8 cellular contexts compared by ENCODE assay signal in genomic region chr3:113783463-113783862, GRCh38. TPM values are rescaled to one million over a fixed set of nuclear protein-coding genes. Genes with fewer than 3 reads are reported as not detected.
A peak's percentile ranks its signal among the peaks of the same experiment; 100 is the strongest.
DNase-seq lines count a peak whose midpoint lies in the region; ATAC-seq and TF ChIP-seq lines count a peak whose summit lies in the region.

No MANE protein-coding gene starts in this region.

- no peak overlapping the region for H3K4me3 Mint-ChIP-seq in activated T-helper 2 cell treated with anti-CD3 and anti-CD28 coated beads, Interferon-gamma antibody, Interleukin-2, Interleukin-4, amounts not matched to agents 10 μg/mL and 5 μg/mL and 100 μg/mL, durations not matched to agents 14 hours and 24 hours and 36 hours (ENCODE audit: low read depth)

- H3K9me3 Mint-ChIP-seq in activated T-helper 2 cell treated with anti-CD3 and anti-CD28 coated beads, Interferon-gamma antibody, Interleukin-2, Interleukin-4, amounts not matched to agents 10 μg/mL and 5 μg/mL and 100 μg/mL, durations not matched to agents 14 hours and 24 hours and 36 hours: no peaks in the 10 kb centered on the region

- H3K36me3 Mint-ChIP-seq in activated T-helper 2 cell treated with anti-CD3 and anti-CD28 coated beads, Interferon-gamma antibody, Interleukin-2, Interleukin-4, amounts not matched to agents 10 μg/mL and 5 μg/mL and 100 μg/mL, durations not matched to agents 14 hours and 24 hours and 36 hours (ENCODE audit: low read depth): peaks cover 8% of the 10 kb centered on the region

- no peaks in the 10 kb centered on the region for H3K27me3 Mint-ChIP-seq in activated T-helper 2 cell treated with anti-CD3 and anti-CD28 coated beads, Interferon-gamma antibody, Interleukin-2, Interleukin-4, amounts not matched to agents 10 μg/mL and 5 μg/mL and 100 μg/mL, durations not matched to agents 14 hours and 24 hours and 36 hours (ENCODE audit: low read depth)

- ATAC-seq in GM18517 (IDR thresholded peaks at IDR 0.05; ENCODE audit: unreplicated experiment) (peak; percentile 74), HG03342 (IDR thresholded peaks at IDR 0.05; ENCODE audit: unreplicated experiment) (peak; percentile 88), omental fat pad (ENCODE audit: low FRiP score) (peak; percentile 44), GM19467 (IDR thresholded peaks at IDR 0.05; ENCODE audit: unreplicated experiment) (no peak)
- ATAC-seq in stimulated activated naive CD8-positive, alpha-beta T cell treated with anti-CD3 and anti-CD28 coated beads, Interleukin-15, Interleukin-2, amounts not matched to agents 100 U/mL and 50 U/mL, for 24 hours: no peak

- no peak for TF ChIP-seq CTCF in omental fat pad (IDR thresholded peaks at IDR 0.05)

- peak; percentile 98 for DNase-seq in amniotic epithelial cell (ENCODE audit: low read depth)
- no peak for DNase-seq in omental fat pad (ENCODE audit: low spot score)
- no peak for DNase-seq in activated T-helper 2 cell treated with anti-CD3 and anti-CD28 coated beads, Interferon-gamma antibody, Interleukin-2, Interleukin-4, amounts not matched to agents 10 μg/mL and 5 μg/mL and 100 μg/mL, durations not matched to agents 14 hours and 24 hours and 36 hours (ENCODE audit: low spot score)
- no peak for DNase-seq in stimulated activated naive CD8-positive, alpha-beta T cell treated with anti-CD3 and anti-CD28 coated beads, Interleukin-15, Interleukin-2, amounts not matched to agents 100 U/mL and 50 U/mL, for 24 hours
- DNase-seq in DMS153 treated with DMSO at 0.1 percent for 48 hours (lab: John Stamatoyannopoulos, UW; ENCODE audit: unreplicated experiment): no peak

- peaks cover 5% of the 10 kb centered on the region for H3K4me1 Mint-ChIP-seq in activated T-helper 2 cell treated with anti-CD3 and anti-CD28 coated beads, Interferon-gamma antibody, Interleukin-2, Interleukin-4, amounts not matched to agents 10 μg/mL and 5 μg/mL and 100 μg/mL, durations not matched to agents 14 hours and 24 hours and 36 hours (ENCODE audit: low read depth)

- H3K27ac Mint-ChIP-seq in activated T-helper 2 cell treated with anti-CD3 and anti-CD28 coated beads, Interferon-gamma antibody, Interleukin-2, Interleukin-4, amounts not matched to agents 10 μg/mL and 5 μg/mL and 100 μg/mL, durations not matched to agents 14 hours and 24 hours and 36 hours: no peak overlapping the region

- intact Hi-C loops in activated T-helper 2 cell treated with anti-CD3 and anti-CD28 coated beads, Interferon-gamma antibody, Interleukin-2, Interleukin-4, amounts not matched to agents 10 μg/mL and 5 μg/mL and 100 μg/mL, durations not matched to agents 14 hours and 24 hours and 36 hours (cut with micrococcal nuclease): no loop called here

RNA-seq across cellular contexts. Expression of gene ATP6V1A, which starts 36.6 kb away (rescaled TPM):
- total RNA-seq in omental fat pad: 10 to 100 TPM; 47.0 to 53.4 (median 50.1) TPM
- 35.7 and 38.3 TPM in 2 replicates for total RNA-seq in activated T-helper 2 cell treated with anti-CD3 and anti-CD28 coated beads, Interferon-gamma antibody, Interleukin-2, Interleukin-4, amounts not matched to agents 10 μg/mL and 5 μg/mL and 100 μg/mL, durations not matched to agents 14 hours and 24 hours and 36 hours

RNA-seq across cellular contexts. Expression of gene NAA50, which starts 37.4 kb away (rescaled TPM):
- 100 to 1,000 TPM in 3 of 4 donors, 10 to 100 TPM in 1; 64.9 to 185 (median 171) TPM for total RNA-seq in omental fat pad
- 129 and 134 TPM in 2 replicates for total RNA-seq in activated T-helper 2 cell treated with anti-CD3 and anti-CD28 coated beads, Interferon-gamma antibody, Interleukin-2, Interleukin-4, amounts not matched to agents 10 μg/mL and 5 μg/mL and 100 μg/mL, durations not matched to agents 14 hours and 24 hours and 36 hours

RNA-seq across cellular contexts. Expression of gene GRAMD1C, which starts 55.1 kb away (rescaled TPM):
- total RNA-seq in omental fat pad: 10 to 100 TPM in 1 of 4 donors, 1 to 10 TPM in 3; 1.4 to 10.9 (median 4.9) TPM
- total RNA-seq in activated T-helper 2 cell treated with anti-CD3 and anti-CD28 coated beads, Interferon-gamma antibody, Interleukin-2, Interleukin-4, amounts not matched to agents 10 μg/mL and 5 μg/mL and 100 μg/mL, durations not matched to agents 14 hours and 24 hours and 36 hours: 0.37 and 0.87 TPM in 2 replicates

Comparison
In these comparisons a context has a peak if more than half of its experiments do, and no peak if none do; other contexts are left out.
1. ATAC-seq: peak in GM18517 (single experiment), HG03342 (single experiment) and omental fat pad (single experiment); none in stimulated activated naive CD8-positive, alpha-beta T cell treated with anti-CD3 and anti-CD28 coated beads, Interleukin-15, Interleukin-2, amounts not matched to agents 100 U/mL and 50 U/mL, for 24 hours (single experiment) and GM19467 (single experiment).